In genomic region chr16:48892884-48893283, GRCh38 we compare ENCODE assay signal across 3 cellular contexts.
A peak's percentile ranks its signal among the peaks of the same experiment; 100 is the strongest.
TF ChIP-seq lines count a peak whose summit lies in the region.

No MANE protein-coding gene starts in this region.

TF ChIP-seq in GM23338, 12 proteins besides CTCF, POLR2A, EP300 and RAD21 (continued from another document and continues in another):
- TF ChIP-seq REST (IDR thresholded peaks at IDR 0.05; ENCODE audit: unreplicated experiment) (no peak), JUNB (IDR thresholded peaks at IDR 0.05; ENCODE audit: unreplicated experiment) (no peak), ZNF331 (CRISPR knock-in tag; IDR thresholded peaks at IDR 0.05; ENCODE audit: low read depth) (no peak), STAT1 (IDR thresholded peaks at IDR 0.05; ENCODE audit: unreplicated experiment) (no peak), ZNF114 (CRISPR knock-in tag; IDR thresholded peaks at IDR 0.05) (no peak), POLR2AphosphoS5 (IDR thresholded peaks at IDR 0.05; ENCODE audit: low read depth) (no peak)

TF ChIP-seq in Ishikawa, 13 proteins besides CTCF, POLR2A, EP300 and RAD21 (continued from another document):
- TF ChIP-seq REST (IDR thresholded peaks at IDR 0.05; ENCODE audit: low read depth): no peak
- TF ChIP-seq CREB1 (IDR thresholded peaks at IDR 0.05; ENCODE audit: low read depth): no peak
- peak; percentile 57 for TF ChIP-seq USF1 (IDR thresholded peaks at IDR 0.05)

TF ChIP-seq in K562, 482 proteins besides CTCF, POLR2A, EP300 and RAD21 (continued from another document):
- TF ChIP-seq MNT (conservative IDR thresholded peaks at IDR 0.05) (no peak), ZNF445 (CRISPR knock-in tag; IDR thresholded peaks at IDR 0.05; ENCODE audit: low read depth) (no peak), PRDM10 (IDR thresholded peaks at IDR 0.05; ENCODE audit: partially characterized antibody) (peak; percentile 58), FOXA1 (IDR thresholded peaks at IDR 0.05; ENCODE audit: borderline replicate concordance) (no peak), ZNF764 (CRISPR knock-in tag; IDR thresholded peaks at IDR 0.05; ENCODE audit: low read depth) (no peak), ELF4 (CRISPR knock-in tag; IDR thresholded peaks at IDR 0.05) (no peak), RBM25 (IDR thresholded peaks at IDR 0.05; ENCODE audit: low read depth, low read length, severe bottlenecking) (peak; percentile 9)
- TF ChIP-seq, protein P1, sequence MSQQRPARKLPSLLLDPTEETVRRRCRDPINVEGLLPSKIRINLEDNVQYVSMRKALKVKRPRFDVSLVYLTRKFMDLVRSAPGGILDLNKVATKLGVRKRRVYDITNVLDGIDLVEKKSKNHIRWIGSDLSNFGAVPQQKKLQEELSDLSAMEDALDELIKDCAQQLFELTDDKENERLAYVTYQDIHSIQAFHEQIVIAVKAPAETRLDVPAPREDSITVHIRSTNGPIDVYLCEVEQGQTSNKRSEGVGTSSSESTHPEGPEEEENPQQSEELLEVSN (IDR thresholded peaks at IDR 0.05; ENCODE audit: borderline replicate concordance in 1 of 2, extremely low read depth in 1 of 2, insufficient read depth in 1 of 2, insufficient read length in 1 of 2, low read depth in 1 of 2, low read length in 1 of 2, poor library complexity in 1 of 2, severe bottlenecking in 1 of 2): peak in 1 of 2 experiments; percentile 28
- TF ChIP-seq, protein P2, sequence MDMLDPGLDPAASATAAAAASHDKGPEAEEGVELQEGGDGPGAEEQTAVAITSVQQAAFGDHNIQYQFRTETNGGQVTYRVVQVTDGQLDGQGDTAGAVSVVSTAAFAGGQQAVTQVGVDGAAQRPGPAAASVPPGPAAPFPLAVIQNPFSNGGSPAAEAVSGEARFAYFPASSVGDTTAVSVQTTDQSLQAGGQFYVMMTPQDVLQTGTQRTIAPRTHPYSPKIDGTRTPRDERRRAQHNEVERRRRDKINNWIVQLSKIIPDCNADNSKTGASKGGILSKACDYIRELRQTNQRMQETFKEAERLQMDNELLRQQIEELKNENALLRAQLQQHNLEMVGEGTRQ (CRISPR knock-in tag; IDR thresholded peaks at IDR 0.05): peak; percentile 83
